Comparison of ENCODE assay signal across 16 cellular contexts in genomic region chr3:183769453-183769852, GRCh38. TPM values are rescaled to one million over a fixed set of nuclear protein-coding genes. Genes with fewer than 3 reads are reported as not detected.
A peak's percentile ranks its signal among the peaks of the same experiment; 100 is the strongest.
DNase-seq lines count a peak whose midpoint lies in the region; ATAC-seq and TF ChIP-seq lines count a peak whose summit lies in the region.
"Had no signal": no experiment of that assay in that cellular context is flagged by ENCODE, and none has a peak within 500 bp of the region (broad histone marks: within the 10 kb centered on the region; RNA-seq: fewer than 3 reads in every experiment).

No MANE protein-coding gene starts in this region.

- DNase-seq in Caco-2 (no peak), progenitor cell of endocrine pancreas (ENCODE audit: low spot score, unreplicated experiment) (no peak), NK-92 (lab: John Stamatoyannopoulos, UW; ENCODE audit: unreplicated experiment) (no peak), body of pancreas (no peak), medulla oblongata (ENCODE audit: extremely low spot score) (no peak)
- DNase-seq: CD4-positive, alpha-beta T cell; DMS153; DMS79; GDM1; HCEC 1CT had no signal

- H3K4me1 Mint-ChIP-seq in Caco-2 (ENCODE audit: low read depth, unreplicated experiment) = peaks cover 15% of the 10 kb centered on the region
- peaks cover 5% of the 10 kb centered on the region for H3K4me1 Mint-ChIP-seq in activated T-helper 17 cell treated with anti-CD3 and anti-CD28 coated beads, Interleukin-2, amount 50 U/mL, for 72 hours
- no peaks in the 10 kb centered on the region for H3K4me1 Mint-ChIP-seq in progenitor cell of endocrine pancreas (ENCODE audit: low read depth)
- H3K4me1 Mint-ChIP-seq: GM23338 had no signal

- H3K9me3 ChIP-seq in Caco-2 (no peaks in the 10 kb centered on the region), body of pancreas (no peaks in the 10 kb centered on the region)
- H3K9me3 ChIP-seq: BLaER1 treated with 17β-estradiol and CSF1 and Interleukin-3, amounts not matched to agents 10 nM and 100 nM had no signal

- WGBS in body of pancreas, 2 donors = 94 to 95% methylated on average over 9 of the region's 9 CpGs

- POLR2A ChIA-PET in Caco-2 (lab: Charles Lee) = no interaction called here

- H3K4me3 Mint-ChIP-seq in Caco-2 (ENCODE audit: unreplicated experiment) = no peak overlapping the region
- no peak overlapping the region for H3K4me3 Mint-ChIP-seq in activated T-helper 17 cell treated with anti-CD3 and anti-CD28 coated beads, Interleukin-2, amount 50 U/mL, for 72 hours
- no peak overlapping the region for H3K4me3 Mint-ChIP-seq in progenitor cell of endocrine pancreas (ENCODE audit: low read depth)
- H3K4me3 Mint-ChIP-seq: B cell; CD4-positive, alpha-beta T cell; GM23338 had no signal

- peaks cover 8% of the 10 kb centered on the region; the same call in 1 of the 2 replicates for H3K36me3 ChIP-seq in Caco-2 (ENCODE audit: control insufficient read depth, insufficient read depth, low read length)
- peaks cover 0 to 3% of the 10 kb centered on the region in 2 donors for H3K36me3 ChIP-seq in body of pancreas (replicated peaks in 1 of 2; ENCODE audit: insufficient read depth in 1 of 2, low read depth in 2 of 2)

- H3K27me3 ChIP-seq in Caco-2 (replicated peaks; ENCODE audit: control insufficient read depth, insufficient read depth, low read length) (no peaks in the 10 kb centered on the region), body of pancreas (no peaks in the 10 kb centered on the region)
- H3K27me3 ChIP-seq: BLaER1 treated with 17β-estradiol and CSF1 and Interleukin-3, amounts not matched to agents 10 nM and 100 nM had no signal

- H3K27ac ChIP-seq in C4-2B (peak overlapping the region; percentile 49), body of pancreas (no peak overlapping the region)
- H3K27ac ChIP-seq: BLaER1 treated with 17β-estradiol and CSF1 and Interleukin-3, amounts not matched to agents 10 nM and 100 nM; HL-60 had no signal

- CTCF ChIA-PET in Caco-2 (lab: Charles Lee) = no interaction called here

- H3K4me1 ChIP-seq in Caco-2 (peaks cover 16% of the 10 kb centered on the region), body of pancreas (peaks cover 10% of the 10 kb centered on the region)

- H3K36me3 Mint-ChIP-seq in Caco-2 (ENCODE audit: insufficient read depth, unreplicated experiment) (peaks cover 84% of the 10 kb centered on the region), progenitor cell of endocrine pancreas (ENCODE audit: insufficient read depth) (peaks cover 27% of the 10 kb centered on the region)
- H3K36me3 Mint-ChIP-seq in activated T-helper 17 cell treated with anti-CD3 and anti-CD28 coated beads, Interleukin-2, amount 50 U/mL, for 72 hours (ENCODE audit: low read depth) = peaks cover 96% of the 10 kb centered on the region

- no peak for TF ChIP-seq POLR2A in body of pancreas (IDR thresholded peaks at IDR 0.05)

- peak overlapping the region; percentile 35 for H3K27ac Mint-ChIP-seq in Caco-2 (ENCODE audit: unreplicated experiment)
- peak overlapping the region; percentile 48 for H3K27ac Mint-ChIP-seq in activated T-helper 17 cell treated with anti-CD3 and anti-CD28 coated beads, Interleukin-2, amount 50 U/mL, for 72 hours
- peak overlapping the region; percentile 46 for H3K27ac Mint-ChIP-seq in progenitor cell of endocrine pancreas
- H3K27ac Mint-ChIP-seq: B cell; CD4-positive, alpha-beta T cell; GM23338 had no signal

- H3K27me3 Mint-ChIP-seq in Caco-2 (ENCODE audit: insufficient read depth, unreplicated experiment) (no peaks in the 10 kb centered on the region), progenitor cell of endocrine pancreas (no peaks in the 10 kb centered on the region)
- no peaks in the 10 kb centered on the region for H3K27me3 Mint-ChIP-seq in activated T-helper 17 cell treated with anti-CD3 and anti-CD28 coated beads, Interleukin-2, amount 50 U/mL, for 72 hours
- H3K27me3 Mint-ChIP-seq: B cell; CD4-positive, alpha-beta T cell had no signal

- intact Hi-C loops in Caco-2 (cut with micrococcal nuclease; ENCODE audit: unreplicated experiment) = loop anchor here (5.0 kb wide), 3 partner anchors 132 to 587 kb away; partner anchors contain the start of gene KLHL24
- intact Hi-C loops in body of pancreas (cut with DNase I) = loop anchor here (5.0 kb wide), 1 partner anchor 302 kb away; no protein-coding TSS in a partner anchor

- H3K4me3 ChIP-seq in Caco-2 (ENCODE audit: low read depth, low read length) = no peak overlapping the region
- no peak overlapping the region for H3K4me3 ChIP-seq in body of pancreas
- H3K4me3 ChIP-seq: BLaER1 treated with 17β-estradiol and CSF1 and Interleukin-3, amounts not matched to agents 10 nM and 100 nM; GM23338 had no signal

- no TSS peak for BruUV-seq in Caco-2 (replicated peaks; lab: Mats Ljungman, UMichigan)

- H3K9me3 Mint-ChIP-seq in Caco-2 (ENCODE audit: unreplicated experiment) (no peaks in the 10 kb centered on the region), progenitor cell of endocrine pancreas (ENCODE audit: low read depth) (no peaks in the 10 kb centered on the region)
- no peaks in the 10 kb centered on the region for H3K9me3 Mint-ChIP-seq in activated T-helper 17 cell treated with anti-CD3 and anti-CD28 coated beads, Interleukin-2, amount 50 U/mL, for 72 hours
- H3K9me3 Mint-ChIP-seq: CD4-positive, alpha-beta T cell; GM23338 had no signal

- no peak for ATAC-seq in activated T-helper 17 cell treated with anti-CD3 and anti-CD28 coated beads, Interleukin-2, amount 50 U/mL, for 72 hours (replicated peaks)
- no peak for ATAC-seq in body of pancreas
- ATAC-seq: GM23338 had no signal

- TF ChIP-seq CTCF in C4-2B (conservative IDR thresholded peaks at IDR 0.05) (no peak), Caco-2 (IDR thresholded peaks at IDR 0.05; ENCODE audit: insufficient read depth in 1 of 2, low read depth in 1 of 2, low read length in 1 of 2, severe bottlenecking in 1 of 2, unreplicated experiment in 1 of 2) (no peak), progenitor cell of endocrine pancreas (IDR thresholded peaks at IDR 0.05; ENCODE audit: unreplicated experiment) (no peak), body of pancreas (IDR thresholded peaks at IDR 0.05) (no peak)

RNA-seq across cellular contexts. Expression of gene MAP6D1, which starts 55.9 kb away (rescaled TPM):
- total RNA-seq in Caco-2 (2022) = 2.9 and 5.1 TPM in 2 replicates
- 1 to 10 TPM; 1.4 to 2.0 TPM for total RNA-seq in activated T-helper 17 cell treated with anti-CD3 and anti-CD28 coated beads, Interleukin-2, amount 50 U/mL, for 72 hours
- total RNA-seq in progenitor cell of endocrine pancreas = 1.9 and 2.4 TPM in 2 replicates
- total RNA-seq in body of pancreas = 1 to 10 TPM in 1 of 2 donors, under 1 TPM in 1; 0.99 to 7.0 TPM
